ENCODE assay signal across 15 cellular contexts in the genomic region with DNA sequence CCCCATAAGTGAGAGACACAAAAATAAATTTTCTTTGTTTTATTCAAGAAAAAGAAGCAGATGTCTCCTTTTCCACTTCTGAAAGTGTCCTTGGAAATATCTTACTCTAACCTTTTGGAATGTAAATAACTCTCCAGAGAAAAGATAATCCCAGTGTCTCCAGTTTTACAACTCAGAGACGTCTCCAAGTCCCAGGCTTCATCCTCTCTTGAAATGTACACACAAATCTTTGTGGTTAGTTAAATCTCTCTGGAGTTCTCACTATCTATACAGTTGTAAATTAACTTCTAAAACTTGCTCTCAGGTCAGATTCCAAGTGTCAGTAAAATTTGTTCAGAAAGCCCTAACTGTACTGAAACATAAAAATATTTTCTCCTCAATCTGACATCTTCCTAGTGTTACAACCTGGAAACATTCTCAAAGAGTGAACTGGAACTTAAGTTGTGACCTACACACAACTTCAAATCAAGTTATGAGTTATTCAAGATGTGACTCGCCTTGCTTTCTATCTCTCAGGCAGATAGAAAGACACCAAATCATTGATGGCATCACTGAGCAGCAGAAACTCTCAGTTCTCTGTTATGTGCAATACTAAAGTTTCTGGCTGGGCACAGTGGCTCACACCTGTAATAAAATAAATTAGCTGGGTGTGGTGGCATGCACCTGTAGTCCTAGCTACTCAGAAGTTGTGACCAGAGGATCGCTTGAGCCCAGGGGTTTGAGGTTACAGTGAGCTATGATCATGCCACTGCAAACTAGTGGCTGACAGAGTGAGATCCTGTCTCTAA.
A peak's percentile ranks its signal among the peaks of the same experiment; 100 is the strongest.
DNase-seq lines count a peak whose midpoint lies in the region; ATAC-seq and TF ChIP-seq lines count a peak whose summit lies in the region.
"Had no signal": no experiment of that assay in that cellular context is flagged by ENCODE, and none has a peak within 500 bp of the region (broad histone marks: within the 10 kb centered on the region; RNA-seq: fewer than 3 reads in every experiment).

No MANE protein-coding gene starts in this region.

- DNase-seq in mesothelial cell of epicardium (ENCODE audit: low spot score in 2 of 2, unreplicated experiment in 2 of 2) (no peak), BE2C (no peak), SHP77 treated with DMSO at 0.1 percent for 48 hours (lab: John Stamatoyannopoulos, UW) (no peak), right lobe of liver (no peak)
- DNase-seq in activated naive CD4-positive, alpha-beta T cell treated with anti-CD3 and anti-CD28 coated beads, Interleukin-2, amount 50 U/mL, for 16 hours: no peak
- DNase-seq: activated CD4-positive, alpha-beta T cell treated with anti-CD3 and anti-CD28 coated beads, Interleukin-2, amount 10 ng/mL, durations not matched to agents 24 days and 14 days; activated naive CD4-positive, alpha-beta T cell treated with anti-CD3 and anti-CD28 coated beads, Interleukin-2, amount 10 ng/mL, durations not matched to agents 7 days and 5 days; naive thymus-derived CD8-positive, alpha-beta T cell; NCI-H1417 treated with DMSO at 0.1 percent for 48 hours; NK-92 treated with Interleukin-12 subunit alpha and Interleukin-12 subunit beta, amount 100 ng/mL, for 24 hours; uterus had no signal

- TF ChIP-seq CTCF in mesothelial cell of epicardium (IDR thresholded peaks at IDR 0.05; ENCODE audit: unreplicated experiment) (no peak), BE2C (IDR thresholded peaks at IDR 0.05; ENCODE audit: low read depth, low read length) (no peak), right lobe of liver (IDR thresholded peaks at IDR 0.05) (no peak)

- peaks cover 15% of the 10 kb centered on the region for H3K9me3 Mint-ChIP-seq in mesothelial cell of epicardium
- H3K9me3 Mint-ChIP-seq: activated CD4-positive, alpha-beta T cell treated with anti-CD3 and anti-CD28 coated beads, Interleukin-2, amount 10 ng/mL, durations not matched to agents 24 days and 14 days had no signal

- no peak for TF ChIP-seq POLR2A in right lobe of liver (IDR thresholded peaks at IDR 0.05)

- H3K27ac ChIP-seq in right lobe of liver: no peak overlapping the region
- H3K27ac ChIP-seq: BLaER1 had no signal

- H3K4me3 ChIP-seq in BE2C (ENCODE audit: low read depth, low read length) (no peak overlapping the region), right lobe of liver (no peak overlapping the region)
- H3K4me3 ChIP-seq: BLaER1, uterus had no signal

- H3K4me1 ChIP-seq in BE2C: no peaks in the 10 kb centered on the region
- H3K4me1 ChIP-seq in right lobe of liver: no peaks in the 10 kb centered on the region
- H3K4me1 ChIP-seq: BLaER1, uterus had no signal

- no peaks in the 10 kb centered on the region for H3K27me3 Mint-ChIP-seq in mesothelial cell of epicardium (ENCODE audit: low read depth)
- H3K27me3 Mint-ChIP-seq: activated CD4-positive, alpha-beta T cell treated with anti-CD3 and anti-CD28 coated beads, Interleukin-2, amount 10 ng/mL, durations not matched to agents 24 days and 14 days; activated naive CD4-positive, alpha-beta T cell treated with anti-CD3 and anti-CD28 coated beads, Interleukin-2, amount 10 ng/mL, durations not matched to agents 7 days and 5 days had no signal

- peak; percentile 93 for ATAC-seq in GM18870 (IDR thresholded peaks at IDR 0.05; ENCODE audit: unreplicated experiment)
- peak; percentile 67 for ATAC-seq in GM21737 (IDR thresholded peaks at IDR 0.05; ENCODE audit: unreplicated experiment)
- ATAC-seq in HG03280 (IDR thresholded peaks at IDR 0.05; ENCODE audit: unreplicated experiment): peak; percentile 78
- no peak for ATAC-seq in right lobe of liver
- ATAC-seq: naive thymus-derived CD8-positive, alpha-beta T cell had no signal

- H3K36me3 Mint-ChIP-seq in mesothelial cell of epicardium: no peaks in the 10 kb centered on the region
- H3K36me3 Mint-ChIP-seq: activated naive CD4-positive, alpha-beta T cell treated with anti-CD3 and anti-CD28 coated beads, Interleukin-2, amount 10 ng/mL, durations not matched to agents 7 days and 5 days; naive thymus-derived CD8-positive, alpha-beta T cell had no signal

- intact Hi-C loops in right lobe of liver (cut with DNase I): no loop called here

- no peaks in the 10 kb centered on the region for H3K27me3 ChIP-seq in BE2C
- H3K27me3 ChIP-seq in right lobe of liver: no peaks in the 10 kb centered on the region
- H3K27me3 ChIP-seq: BLaER1, uterus had no signal

- H3K36me3 ChIP-seq in BE2C (no peaks in the 10 kb centered on the region), right lobe of liver (no peaks in the 10 kb centered on the region)
- H3K36me3 ChIP-seq: BLaER1, uterus had no signal

- H3K4me1 Mint-ChIP-seq in mesothelial cell of epicardium: peaks cover 58% of the 10 kb centered on the region
- H3K4me1 Mint-ChIP-seq: activated CD4-positive, alpha-beta T cell treated with anti-CD3 and anti-CD28 coated beads, Interleukin-2, amount 10 ng/mL, durations not matched to agents 24 days and 14 days; activated naive CD4-positive, alpha-beta T cell treated with anti-CD3 and anti-CD28 coated beads, Interleukin-2, amount 10 ng/mL, durations not matched to agents 7 days and 5 days; naive thymus-derived CD8-positive, alpha-beta T cell had no signal

- WGBS in right lobe of liver (ENCODE audit: insufficient coverage, low coverage, low lambda C conversion rate, missing lambda C conversion rate): 38% methylated on average over 3 of the region's 3 CpGs

- no peak overlapping the region for H3K4me3 Mint-ChIP-seq in mesothelial cell of epicardium
- H3K4me3 Mint-ChIP-seq: activated CD4-positive, alpha-beta T cell treated with anti-CD3 and anti-CD28 coated beads, Interleukin-2, amount 10 ng/mL, durations not matched to agents 24 days and 14 days; activated naive CD4-positive, alpha-beta T cell treated with anti-CD3 and anti-CD28 coated beads, Interleukin-2, amount 10 ng/mL, durations not matched to agents 7 days and 5 days; naive thymus-derived CD8-positive, alpha-beta T cell had no signal

- peak overlapping the region; percentile 96 for H3K27ac Mint-ChIP-seq in mesothelial cell of epicardium
- H3K27ac Mint-ChIP-seq: activated CD4-positive, alpha-beta T cell treated with anti-CD3 and anti-CD28 coated beads, Interleukin-2, amount 10 ng/mL, durations not matched to agents 24 days and 14 days; activated naive CD4-positive, alpha-beta T cell treated with anti-CD3 and anti-CD28 coated beads, Interleukin-2, amount 10 ng/mL, durations not matched to agents 7 days and 5 days; naive thymus-derived CD8-positive, alpha-beta T cell had no signal

- H3K9me3 ChIP-seq in BE2C (no peaks in the 10 kb centered on the region), right lobe of liver (no peaks in the 10 kb centered on the region)
- H3K9me3 ChIP-seq: BLaER1 had no signal

Comparison
In these comparisons a context has a peak if more than half of its experiments do, and no peak if none do; other contexts are left out.
1. ATAC-seq: peak in GM18870 (single experiment), GM21737 (single experiment) and HG03280 (single experiment); none in right lobe of liver (0 of 4).